Comparison of ENCODE assay signal across 11 cellular contexts in the genomic region with DNA sequence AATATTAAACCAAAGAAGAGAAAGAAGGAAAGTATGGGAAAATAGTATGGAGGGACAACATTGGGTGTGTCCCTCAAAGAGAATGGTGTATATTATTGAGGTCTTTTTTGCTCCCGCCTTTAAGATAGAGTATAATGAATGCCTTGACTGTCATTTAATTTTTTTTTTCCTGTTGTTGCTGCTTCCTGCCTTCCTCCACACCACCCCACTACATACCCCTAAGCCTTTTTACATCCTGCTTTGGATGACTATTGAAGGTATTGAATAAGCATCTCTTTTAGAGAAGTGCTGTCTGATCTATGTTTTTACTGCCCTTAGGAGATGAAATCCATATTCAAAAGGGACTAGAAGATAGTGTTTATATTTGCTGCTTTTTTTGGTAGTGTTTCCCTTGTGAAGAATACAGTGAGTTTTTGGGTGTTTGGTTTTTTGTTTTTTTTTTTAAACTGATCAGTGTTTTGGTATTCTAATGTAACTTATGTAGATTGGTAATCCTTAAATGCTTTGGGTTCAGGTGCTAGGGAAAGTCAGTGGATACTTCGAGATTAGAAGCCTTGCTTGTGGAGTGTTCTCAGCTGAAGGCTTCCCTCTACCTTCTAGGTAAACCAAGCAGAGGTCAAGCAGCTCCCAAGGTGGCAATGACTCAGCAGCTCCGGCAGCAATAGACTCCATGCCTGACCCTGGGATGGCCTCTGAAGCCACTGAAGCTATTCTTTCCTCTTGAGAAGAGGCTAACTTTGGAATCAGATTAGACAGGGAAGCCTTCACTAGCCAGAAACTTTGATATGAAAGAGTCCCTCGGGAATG. TPM values are rescaled to one million over a fixed set of nuclear protein-coding genes. Genes with fewer than 3 reads are reported as not detected.
A peak's percentile ranks its signal among the peaks of the same experiment; 100 is the strongest.
DNase-seq lines count a peak whose midpoint lies in the region; TF ChIP-seq lines count a peak whose summit lies in the region.
"Had no signal": no experiment of that assay in that cellular context is flagged by ENCODE, and none has a peak within 500 bp of the region (broad histone marks: within the 10 kb centered on the region; RNA-seq: fewer than 3 reads in every experiment).

No MANE protein-coding gene starts in this region.

- no peak overlapping the region for H2BK15ac ChIP-seq in neuronal stem cell (ENCODE audit: low read length)

- no peaks in the 10 kb centered on the region for H3K9me3 Mint-ChIP-seq in endothelial cell (ENCODE audit: unreplicated experiment)

- no CpG with 5 or more reads among the region's 4 CpGs for WGBS in neuronal stem cell (ENCODE audit: extremely low coverage in 2 of 2, insufficient read length in 2 of 2, insufficient replicate concordance in 1 of 2), 2 donors

- no peak overlapping the region for H3K4me2 ChIP-seq in neuronal stem cell (ENCODE audit: insufficient read depth, low read length, poor library complexity, severe bottlenecking)

- H3K9ac ChIP-seq in neuronal stem cell (ENCODE audit: low read depth, low read length, poor library complexity), result no peak overlapping the region

- H3K27ac Mint-ChIP-seq in endothelial cell (ENCODE audit: unreplicated experiment), result peak overlapping the region; percentile 83

- H3K36me3 ChIP-seq in BE2C (no peaks in the 10 kb centered on the region), neuronal stem cell (replicated peaks in 1 of 2; ENCODE audit: control insufficient read depth in 2 of 2, insufficient read depth in 2 of 2, low read length in 2 of 2) (peaks cover 4 to 41% of the 10 kb centered on the region in 2 donors)

- no peak overlapping the region for H2BK12ac ChIP-seq in neuronal stem cell (ENCODE audit: low read length)

- H3K18ac ChIP-seq in neuronal stem cell (ENCODE audit: low read length), result no peak overlapping the region

- no peak overlapping the region for H4K91ac ChIP-seq in neuronal stem cell (ENCODE audit: low read depth, low read length, poor library complexity)

- H4K8ac ChIP-seq in neuronal stem cell (ENCODE audit: low read depth, low read length), result no peak overlapping the region

- DNase-seq in BE2C (no peak), LHCN-M2 (ENCODE audit: low read depth) (peak; percentile 24), endothelial cell (ENCODE audit: low spot score) (peak; percentile 22), myocyte (ENCODE audit: low read depth) (peak; percentile 57), GF-D8 (lab: John Stamatoyannopoulos, UW) (no peak), inferior parietal cortex (ENCODE audit: extremely low spot score) (no peak), neuronal stem cell (ENCODE audit: low spot score) (no peak)
- no peak for DNase-seq in effector CD4-positive, alpha-beta T cell
- DNase-seq: activated CD4-positive, alpha-beta T cell treated with anti-CD3 and anti-CD28 coated beads for 48 hours; DMS79; NCI-H1436 treated with DMSO at 0.1 percent for 48 hours had no signal

- H3K27me3 ChIP-seq in BE2C, result 0 out of 2 replicates have a peak, but pooled peaks cover 3% of the 10 kb centered on the region
- no peaks in the 10 kb centered on the region for H3K27me3 ChIP-seq in neuronal stem cell (ENCODE audit: control insufficient read depth in 3 of 3, insufficient read depth in 3 of 3, low read depth in 1 of 3, low read length in 3 of 3)

- H3K14ac ChIP-seq in neuronal stem cell (ENCODE audit: low read length), result no peak overlapping the region

- H3K4me3 ChIP-seq in BE2C (ENCODE audit: low read depth, low read length) (0 out of 2 replicates have a peak overlapping the region, but pooled peaks have one; percentile 1), neuronal stem cell (ENCODE audit: low read length in 2 of 2) (no peak overlapping the region)

- H3K27ac ChIP-seq in neuronal stem cell (replicated peaks; ENCODE audit: low read length), result no peak overlapping the region

- peaks cover 3% of the 10 kb centered on the region for H3K27me3 Mint-ChIP-seq in endothelial cell (ENCODE audit: unreplicated experiment)

- H2AFZ ChIP-seq in neuronal stem cell (ENCODE audit: low read length), result no peak overlapping the region

- peaks cover 7% of the 10 kb centered on the region for H3K79me1 ChIP-seq in neuronal stem cell (ENCODE audit: low read depth, low read length)

- no peaks in the 10 kb centered on the region for H3K36me3 Mint-ChIP-seq in endothelial cell (ENCODE audit: low read depth, unreplicated experiment)

- H2BK120ac ChIP-seq in neuronal stem cell (ENCODE audit: low read depth, low read length), result no peak overlapping the region

- H3K23ac ChIP-seq in neuronal stem cell (ENCODE audit: low read depth, low read length, poor library complexity), result no peak overlapping the region

- no peak overlapping the region for H3K4ac ChIP-seq in neuronal stem cell (ENCODE audit: low read length)

- no peak overlapping the region for H2AK5ac ChIP-seq in neuronal stem cell (ENCODE audit: low read depth, low read length)

- no peak overlapping the region for H2BK5ac ChIP-seq in neuronal stem cell (ENCODE audit: low read length)

- H3K4me1 ChIP-seq in BE2C (peaks cover 10% of the 10 kb centered on the region), neuronal stem cell (ENCODE audit: control insufficient read depth in 2 of 2, insufficient read depth in 1 of 2, low read depth in 1 of 2, low read length in 2 of 2) (peaks cover 10 to 20% of the 10 kb centered on the region in 2 donors)

- peak overlapping the region; percentile 54 for H3K4me3 Mint-ChIP-seq in endothelial cell (ENCODE audit: unreplicated experiment)

- peaks cover 21% of the 10 kb centered on the region for H3K4me1 Mint-ChIP-seq in endothelial cell (ENCODE audit: unreplicated experiment)

- H3K9me3 ChIP-seq in BE2C, result no peaks in the 10 kb centered on the region
- H3K9me3 ChIP-seq in neuronal stem cell (replicated peaks in 1 of 2; ENCODE audit: control insufficient read depth in 2 of 2, insufficient read depth in 1 of 2, low read depth in 1 of 2, low read length in 2 of 2), result peaks cover 0 to 33% of the 10 kb centered on the region in 2 donors

- no peak for TF ChIP-seq CTCF in BE2C (IDR thresholded peaks at IDR 0.05; ENCODE audit: low read depth, low read length)
- TF ChIP-seq CTCF in endothelial cell (IDR thresholded peaks at IDR 0.05; ENCODE audit: unreplicated experiment), result no peak

RNA-seq across cellular contexts. Expression of a gene that starts 5.0 kb away (rescaled TPM):
- 27.4 TPM for polyA plus RNA-seq in BE2C (2012; ENCODE audit: insufficient read depth, insufficient read length, low read depth)
- total RNA-seq in LHCN-M2 (2014; rRNA removed), result 13.5 and 14.5 TPM in 2 replicates
- polyA plus RNA-seq in LHCN-M2 (2012), result 12.5 TPM
- 42.2 TPM for total RNA-seq in endothelial cell (ENCODE audit: unreplicated experiment)
- 9.8 and 22.7 TPM in 2 replicates for total RNA-seq in myocyte
- 12.6 TPM for polyA plus RNA-seq in myocyte (2012)
- 97.9 TPM for polyA plus RNA-seq in neuronal stem cell (2013, experiment 1 of 2)
- 102 TPM for polyA plus RNA-seq in neuronal stem cell (2013, experiment 2 of 2)

RNA-seq across cellular contexts. Expression of a gene that starts 34.4 kb away (rescaled TPM):
- polyA plus RNA-seq in BE2C (2012; ENCODE audit: insufficient read depth, insufficient read length, low read depth), result 0.43 TPM
- total RNA-seq in LHCN-M2 (2014; rRNA removed) (not detected in 2 replicates), endothelial cell (ENCODE audit: unreplicated experiment) (0.08 TPM), myocyte (not detected in 2 replicates)
- polyA plus RNA-seq in LHCN-M2 (2012), result not detected
- 0.03 TPM for polyA plus RNA-seq in myocyte (2012)
- 0.07 TPM for polyA plus RNA-seq in neuronal stem cell (2013, experiment 1 of 2)
- polyA plus RNA-seq in neuronal stem cell (2013, experiment 2 of 2), result 0.04 TPM

Comparison
In these comparisons a context has a peak if more than half of its experiments do, and no peak if none do; other contexts are left out.
1. DNase-seq: peak in LHCN-M2 (single experiment), endothelial cell (single experiment) and myocyte (single experiment); none in BE2C (single experiment), GF-D8 (single experiment), inferior parietal cortex (single experiment), neuronal stem cell (single experiment) and effector CD4-positive, alpha-beta T cell (single experiment).